In genomic region chr19:46014534-46014933, GRCh38 we compare ENCODE assay signal across 1 cellular context.
TF ChIP-seq lines count a peak whose summit lies in the region.

No MANE protein-coding gene starts in this region.

TF ChIP-seq in endothelial cell of umbilical vein, 7 proteins besides CTCF, POLR2A, EP300 and RAD21:
- TF ChIP-seq GATA2 (IDR thresholded peaks at IDR 0.05; ENCODE audit: insufficient read depth, insufficient read length, low read depth, low read length) (no peak), MAX (IDR thresholded peaks at IDR 0.05; ENCODE audit: insufficient read depth, insufficient read length) (no peak), EZH2 (IDR thresholded peaks at IDR 0.05; ENCODE audit: borderline replicate concordance, low read depth, low read length, severe bottlenecking) (no peak), MYC (IDR thresholded peaks at IDR 0.05; ENCODE audit: low read depth, low read length) (no peak), JUN (IDR thresholded peaks at IDR 0.05; ENCODE audit: borderline replicate concordance, insufficient read depth, insufficient read length, low read depth) (no peak), FOS (IDR thresholded peaks at IDR 0.05; ENCODE audit: borderline replicate concordance, insufficient read depth, low read length) (no peak), POLR2AphosphoS5 (IDR thresholded peaks at IDR 0.05; ENCODE audit: insufficient read depth, low read depth, low read length) (no peak)
